ENCODE assay signal across 9 cellular contexts in genomic region chr13:30033681-30034447, GRCh38.
DNase-seq lines count a peak whose midpoint lies in the region; ATAC-seq and TF ChIP-seq lines count a peak whose summit lies in the region.
"Had no signal": no experiment of that assay in that cellular context is flagged by ENCODE, and none has a peak within 500 bp of the region (broad histone marks: within the 10 kb centered on the region; RNA-seq: fewer than 3 reads in every experiment).

No MANE protein-coding gene starts in this region.

- no peaks in the 10 kb centered on the region for H3K9me3 ChIP-seq in mucosa of descending colon

- in situ Hi-C loops in brain microvascular endothelial cell (cut with HindIII; ENCODE audit: low pct_ligation_motif_present, low sequenced_read_pairs): no loop called here

- H3K4me3 ChIP-seq in brain microvascular endothelial cell (ENCODE audit: low read depth, low read length): no peak overlapping the region
- no peak overlapping the region for H3K4me3 ChIP-seq in mucosa of descending colon

- TF ChIP-seq CTCF in brain microvascular endothelial cell (IDR thresholded peaks at IDR 0.05; ENCODE audit: low read depth, low read length, missing control alignments) (no peak), mucosa of descending colon (IDR thresholded peaks at IDR 0.05) (no peak)

- DNase-seq in AG20443 (ENCODE audit: low spot score): peak; percentile 88
- DNase-seq in LoVo (ENCODE audit: low spot score): peak; percentile 4
- DNase-seq in brain microvascular endothelial cell: peak; percentile 34
- DNase-seq in mucosa of descending colon: no peak
- DNase-seq in activated T-cell treated with anti-CD3 and anti-CD28 coated beads for 4 hours: no peak
- DNase-seq in activated CD4-positive, alpha-beta T cell treated with anti-CD3 and anti-CD28 coated beads, Interleukin-2, amount 50 U/mL, for 1 hour: no peak
- DNase-seq: DND-41 had no signal

- no peaks in the 10 kb centered on the region for H3K4me1 ChIP-seq in mucosa of descending colon (ENCODE audit: low read depth)

- no peak overlapping the region for H3K27ac ChIP-seq in brain microvascular endothelial cell

- intact Hi-C loops in mucosa of descending colon (cut with DNase I, micrococcal nuclease): no loop called here

- H3K27me3 ChIP-seq in brain microvascular endothelial cell (replicated peaks): peaks cover 4% of the 10 kb centered on the region

- ATAC-seq in mucosa of descending colon (peak; percentile 30), HG02610 (IDR thresholded peaks at IDR 0.05; ENCODE audit: unreplicated experiment) (no peak), GM19328 (IDR thresholded peaks at IDR 0.05; ENCODE audit: unreplicated experiment) (no peak)

- H3K36me3 ChIP-seq in brain microvascular endothelial cell (replicated peaks) (no peaks in the 10 kb centered on the region), mucosa of descending colon (ENCODE audit: low read depth) (no peaks in the 10 kb centered on the region)

Comparison
In these comparisons a context has a peak if more than half of its experiments do, and no peak if none do; other contexts are left out.
1. DNase-seq: peak in AG20443 (single experiment), LoVo (single experiment) and brain microvascular endothelial cell (single experiment); none in mucosa of descending colon (0 of 3), activated T-cell treated with anti-CD3 and anti-CD28 coated beads for 4 hours (single experiment) and activated CD4-positive, alpha-beta T cell treated with anti-CD3 and anti-CD28 coated beads, Interleukin-2, amount 50 U/mL, for 1 hour (single experiment).